In genomic region chr16:50979806-50980620, GRCh38 we compare ENCODE assay signal across 33 cellular contexts.
"Had no signal": no experiment of that assay in that cellular context is flagged by ENCODE, and none has a peak within 500 bp of the region (broad histone marks: within the 10 kb centered on the region; RNA-seq: fewer than 3 reads in every experiment).

No MANE protein-coding gene starts in this region.

- H3K36me3 ChIP-seq: adrenal gland, brain microvascular endothelial cell, breast epithelium had no signal

- H3K9me3 ChIP-seq: adrenal gland, body of pancreas, breast epithelium had no signal

- H3K4me3 ChIP-seq: adrenal gland, body of pancreas, breast epithelium had no signal

- ATAC-seq: activated CD8-positive, alpha-beta T cell treated with anti-CD3 and anti-CD28 coated beads for 36 hours; activated naive CD4-positive, alpha-beta T cell treated with anti-CD3 and anti-CD28 coated beads, Interleukin-2, amount 50 U/mL, for 72 hours; activated T-cell treated with anti-CD3 and anti-CD28 coated beads, Interleukin-2, amount 50 U/mL, for 4 hours; activated T-cell treated with anti-CD3 and anti-CD28 coated beads, Interleukin-2, amount 50 U/mL, for 72 hours; activated T-helper 17 cell treated with anti-CD3 and anti-CD28 coated beads, Interleukin-2, amount 50 U/mL, for 72 hours; body of pancreas had no signal

- H3K4me1 ChIP-seq: adrenal gland, body of pancreas, breast epithelium had no signal

- FAIRE-seq: astrocyte, TTC549 had no signal

- H3K27me3 ChIP-seq: adrenal gland, body of pancreas, brain microvascular endothelial cell had no signal

- DNase-seq: activated B cell treated with CpG ODN at 0.5 μM for 24 hours; activated CD4-positive, alpha-beta memory T cell treated with anti-CD3 and anti-CD28 coated beads for 36 hours; activated CD4-positive, alpha-beta T cell treated with anti-CD3 and anti-CD28 coated beads for 4 hours; activated CD4-positive, alpha-beta T cell treated with anti-CD3 and anti-CD28 coated beads, Interleukin-2, amount 10 ng/mL, durations not matched to agents 24 days and 14 days; activated CD4-positive, alpha-beta T cell treated with anti-CD3 and anti-CD28 coated beads, Interleukin-2, amount 50 U/mL, for 1 hour; activated CD4-positive, alpha-beta T cell treated with anti-CD3 and anti-CD28 coated beads, Interleukin-2, amount 50 U/mL, for 4 hours; activated CD4-positive, CD25-positive, alpha-beta regulatory T cell treated with anti-CD3 and anti-CD28 coated beads, Interleukin-2, amount 50 U/mL, for 72 hours; activated CD8-positive, alpha-beta memory T cell treated with anti-CD3 and anti-CD28 coated beads, Interleukin-2, amount 50 U/mL, for 4 hours; activated CD8-positive, alpha-beta T cell treated with anti-CD3 and anti-CD28 coated beads for 36 hours; activated effector memory CD4-positive, alpha-beta T cell treated with anti-CD3 and anti-CD28 coated beads, Interleukin-2, amount 50 U/mL, for 16 hours; activated gamma-delta T cell treated with Interleukin-2 at 50 U/mL for 16 hours; activated naive CD4-positive, alpha-beta T cell; activated naive CD4-positive, alpha-beta T cell treated with anti-CD3 and anti-CD28 coated beads for 36 hours; activated naive CD4-positive, alpha-beta T cell treated with anti-CD3 and anti-CD28 coated beads, Interleukin-2, amount 50 U/mL, for 16 hours; activated naive CD8-positive, alpha-beta T cell treated with anti-CD3 and anti-CD28 coated beads for 36 hours; activated T-cell treated with anti-CD3 and anti-CD28 coated beads for 4 hours; activated T-cell treated with anti-CD3 and anti-CD28 coated beads, Interleukin-2, amount 50 U/mL, for 1 hour; activated T-cell treated with anti-CD3 and anti-CD28 coated beads, Interleukin-2, amount 50 U/mL, for 4 hours; activated T-cell treated with anti-CD3 and anti-CD28 coated beads, Interleukin-2, amount 50 U/mL, for 72 hours; adrenal gland; amniotic stem cell; aorta; body of pancreas; brain microvascular endothelial cell; central memory CD4-positive, alpha-beta T cell; T-helper 2 cell; T-helper 9 cell had no signal

- H3K27ac ChIP-seq: adrenal gland, body of pancreas, brain microvascular endothelial cell, breast epithelium, VCaP had no signal
